ENCODE assay signal across 6 cellular contexts in the genomic region with DNA sequence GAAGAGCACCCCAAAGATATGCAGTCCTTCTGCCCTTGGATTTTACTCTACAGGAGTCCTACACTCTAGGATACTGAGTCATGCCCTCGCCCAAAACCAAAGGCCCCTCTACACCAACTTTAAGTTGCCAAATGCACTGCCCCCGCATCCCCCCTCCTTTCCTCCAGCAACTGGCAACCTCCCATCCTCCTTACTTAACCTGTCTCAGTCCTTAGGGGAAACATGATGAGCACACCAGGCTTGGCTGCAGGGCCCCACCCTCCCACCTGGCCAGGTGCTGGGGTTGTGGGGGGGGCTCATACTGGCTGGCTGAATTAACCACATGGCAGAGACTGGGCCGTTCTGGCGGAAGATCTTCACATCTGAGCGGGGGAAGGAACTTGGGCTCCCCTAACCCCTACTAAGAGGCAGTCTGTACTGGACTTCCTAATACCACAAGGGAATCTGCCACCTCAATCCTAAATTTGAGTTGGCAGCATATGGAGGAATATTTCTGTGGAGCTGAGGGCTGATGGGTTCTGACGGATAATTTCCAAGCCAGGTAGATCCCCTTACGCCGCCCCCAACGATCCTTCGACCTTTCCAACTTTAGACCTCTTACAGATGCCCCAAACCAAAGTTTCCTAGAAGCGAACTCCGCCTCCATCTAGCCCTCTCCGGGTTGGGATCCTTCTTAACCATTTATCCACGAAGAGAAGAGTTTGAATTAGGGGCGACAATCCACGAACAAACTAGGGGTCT. TPM values are rescaled to one million over a fixed set of nuclear protein-coding genes. Genes with fewer than 3 reads are reported as not detected.
A peak's percentile ranks its signal among the peaks of the same experiment; 100 is the strongest.
DNase-seq lines count a peak whose midpoint lies in the region; ATAC-seq and TF ChIP-seq lines count a peak whose summit lies in the region.

No MANE protein-coding gene starts in this region.

- peak overlapping the region; percentile 86 for H3K18ac ChIP-seq in trophoblast cell (ENCODE audit: low read length)

- H2BK5ac ChIP-seq in trophoblast cell (ENCODE audit: low read depth, low read length, poor library complexity) = peak overlapping the region; percentile 98

- peak overlapping the region; percentile 98 for H3K14ac ChIP-seq in trophoblast cell (ENCODE audit: low read length)

- no peaks in the 10 kb centered on the region for H3K27me3 ChIP-seq in DND-41 (ENCODE audit: insufficient read depth, low read length, poor library complexity)
- H3K27me3 ChIP-seq in trophoblast cell (ENCODE audit: insufficient read depth, low read length) = no peaks in the 10 kb centered on the region

- peaks cover 48% of the 10 kb centered on the region for H4K20me1 ChIP-seq in DND-41 (ENCODE audit: insufficient read depth, low read length)

- H3K9me3 ChIP-seq in DND-41 (ENCODE audit: insufficient read depth, low read length, severe bottlenecking) = no peaks in the 10 kb centered on the region
- peaks cover 2% of the 10 kb centered on the region for H3K9me3 ChIP-seq in trophoblast cell (ENCODE audit: insufficient read depth, low read depth, low read length)

- no CpG with 5 or more reads among the region's 16 CpGs for WGBS in trophoblast cell (ENCODE audit: extremely low coverage, insufficient coverage, insufficient read length)

- H3K79me2 ChIP-seq in DND-41 (ENCODE audit: insufficient read depth, low read length) (peaks cover 88% of the 10 kb centered on the region), trophoblast cell (ENCODE audit: control insufficient read depth, insufficient read depth, low read length, poor library complexity) (peaks cover 54% of the 10 kb centered on the region)

- H3K4me1 ChIP-seq in DND-41 (ENCODE audit: insufficient read depth, low read length) = peaks cover 63% of the 10 kb centered on the region
- H3K4me1 ChIP-seq in trophoblast cell (ENCODE audit: control insufficient read depth in 1 of 2, insufficient read depth in 2 of 2, low read length in 2 of 2) = peaks cover 37 to 46% of the 10 kb centered on the region in 2 experiments

- peak overlapping the region; percentile 99 for H3K4ac ChIP-seq in trophoblast cell (ENCODE audit: low read depth, low read length)

- DNase-seq in DND-41 = peak; percentile 50
- DNase-seq in NCI-H526 treated with DMSO at 0.1 percent for 48 hours (lab: John Stamatoyannopoulos, UW) = peak; percentile 59
- peak; percentile 77 for DNase-seq in coronary artery (ENCODE audit: low spot score)
- peak; percentile 10 to 43 for DNase-seq in trophoblast cell
- DNase-seq in hepatic stellate cell (ENCODE audit: low spot score) = no peak

- peak overlapping the region; percentile 85 for H4K12ac ChIP-seq in trophoblast cell (ENCODE audit: low read depth, low read length)

- peaks cover 48% of the 10 kb centered on the region for H3K79me1 ChIP-seq in trophoblast cell (ENCODE audit: low read length)

- H2BK120ac ChIP-seq in trophoblast cell (ENCODE audit: insufficient read depth, low read length, poor library complexity) = peak overlapping the region; percentile 96

- peak overlapping the region; percentile 45 for H2BK12ac ChIP-seq in trophoblast cell (ENCODE audit: low read length)

- peak overlapping the region; percentile 89 for H4K8ac ChIP-seq in trophoblast cell (ENCODE audit: low read depth, low read length)

- TF ChIP-seq CTCF in DND-41 (IDR thresholded peaks at IDR 0.05; ENCODE audit: borderline replicate concordance, extremely low read depth, low read length, poor library complexity, severe bottlenecking) = no peak
- no peak for TF ChIP-seq CTCF in coronary artery (IDR thresholded peaks at IDR 0.05)

- H2AFZ ChIP-seq in DND-41 (ENCODE audit: low read depth, low read length) = 0 out of 2 replicates have a peak overlapping the region, but pooled peaks have one; percentile 22
- peak overlapping the region; percentile 70 for H2AFZ ChIP-seq in trophoblast cell (ENCODE audit: insufficient read depth, low read length, poor library complexity)

- H3K4me2 ChIP-seq in DND-41 (ENCODE audit: insufficient read depth, low read length) (peak overlapping the region; percentile 92), trophoblast cell (ENCODE audit: low read length) (peak overlapping the region; percentile 93)

- H4K91ac ChIP-seq in trophoblast cell (ENCODE audit: low read depth, low read length) = peak overlapping the region; percentile 99

- peak overlapping the region; percentile 94 for H2AK5ac ChIP-seq in trophoblast cell (ENCODE audit: low read length)

- H3K4me3 ChIP-seq in DND-41 (ENCODE audit: low read depth in 1 of 2, low read length in 2 of 2) (peak overlapping the region; percentile 89 to 90), coronary artery (peak overlapping the region; percentile 100), trophoblast cell (ENCODE audit: low read depth, low read length) (peak overlapping the region; percentile 92)

- ATAC-seq in DND-41 (ENCODE audit: insufficient read depth, low read depth) = 0 out of 3 replicates have a peak, but pooled peaks have one; percentile 4
- no peak for ATAC-seq in HG03442 (IDR thresholded peaks at IDR 0.05; ENCODE audit: unreplicated experiment)

- peak overlapping the region; percentile 93 for H3K27ac ChIP-seq in DND-41 (ENCODE audit: low read length)
- H3K27ac ChIP-seq in coronary artery = peak overlapping the region; percentile 98 to 99
- peak overlapping the region; percentile 84 for H3K27ac ChIP-seq in trophoblast cell (ENCODE audit: low read depth, low read length)

- H3K36me3 ChIP-seq in DND-41 (ENCODE audit: insufficient read depth, low read length) (peaks cover 39% of the 10 kb centered on the region), trophoblast cell (ENCODE audit: control insufficient read depth in 1 of 2, insufficient read depth in 2 of 2, low read length in 2 of 2) (peaks cover 8 to 11% of the 10 kb centered on the region in 2 experiments)

- H3K9ac ChIP-seq in DND-41 (ENCODE audit: low read depth, low read length) (peak overlapping the region; percentile 97), trophoblast cell (ENCODE audit: low read length) (peak overlapping the region; percentile 94)

- H3K23ac ChIP-seq in trophoblast cell (ENCODE audit: low read length) = no peak overlapping the region

RNA-seq across cellular contexts. Expression of gene HDGF, which starts 1.1 kb away (rescaled TPM):
- polyA plus RNA-seq in trophoblast cell (2013) = 216 and 223 TPM in 2 replicates

RNA-seq across cellular contexts. Expression of gene MRPL24, which starts 9.5 kb away (rescaled TPM):
- polyA plus RNA-seq in trophoblast cell (2013) = 40.5 and 40.7 TPM in 2 replicates

RNA-seq across cellular contexts. Expression of gene PRCC, which starts 17.0 kb away (rescaled TPM):
- 156 and 169 TPM in 2 replicates for polyA plus RNA-seq in trophoblast cell (2013)

RNA-seq across cellular contexts. Expression of gene ISG20L2, which starts 21.8 kb away (rescaled TPM):
- 44.2 and 46.1 TPM in 2 replicates for polyA plus RNA-seq in trophoblast cell (2013)

RNA-seq across cellular contexts. Expression of gene METTL25B, which starts 22.1 kb away (rescaled TPM):
- polyA plus RNA-seq in trophoblast cell (2013) = 15.9 and 18.0 TPM in 2 replicates
